In the genomic region with DNA sequence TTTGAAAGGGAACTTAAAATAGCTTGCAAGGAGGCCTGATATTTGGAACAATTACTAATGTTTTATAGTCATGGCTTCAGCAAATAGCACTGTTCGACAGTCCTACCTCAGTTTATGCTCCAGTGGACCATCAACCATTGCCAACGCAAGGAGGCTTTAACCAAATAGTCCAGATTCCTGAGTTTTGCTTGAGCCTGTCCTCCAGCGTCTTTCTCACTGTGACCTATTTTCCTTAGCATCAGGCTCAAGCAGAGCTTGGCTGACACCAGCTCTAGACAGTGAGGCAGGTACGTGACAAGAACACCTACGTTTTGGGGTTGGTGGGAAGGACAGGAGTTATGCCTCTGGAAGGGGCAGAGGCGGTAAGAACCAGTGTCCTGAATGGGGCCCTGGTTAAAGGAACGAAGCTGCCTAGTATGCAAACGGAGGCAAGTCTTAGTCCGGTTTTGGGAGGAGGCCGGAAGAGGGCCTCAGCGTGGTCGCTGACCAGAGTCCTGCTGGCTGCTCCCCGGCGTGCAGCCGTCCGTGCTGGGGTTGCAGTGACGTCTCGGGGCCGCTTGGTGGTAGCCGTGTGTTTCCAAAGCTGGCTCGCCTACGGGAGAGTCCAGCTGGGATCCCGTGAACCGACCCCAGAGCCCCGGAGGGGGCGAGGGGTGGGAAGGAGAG, we compare ENCODE assay signal across 1 cellular context.
TF ChIP-seq lines count a peak whose summit lies in the region.

No MANE protein-coding gene starts in this region.

TF ChIP-seq in HCT116, 20 proteins besides CTCF, POLR2A, EP300 and RAD21 (continued from another document):
- TF ChIP-seq, protein P1, sequence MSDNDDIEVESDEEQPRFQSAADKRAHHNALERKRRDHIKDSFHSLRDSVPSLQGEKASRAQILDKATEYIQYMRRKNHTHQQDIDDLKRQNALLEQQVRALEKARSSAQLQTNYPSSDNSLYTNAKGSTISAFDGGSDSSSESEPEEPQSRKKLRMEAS (IDR thresholded peaks at IDR 0.05) = peak; percentile 65
- TF ChIP-seq ZFX (IDR thresholded peaks at IDR 0.05) (no peak), TCF7L2 (IDR thresholded peaks at IDR 0.05; ENCODE audit: borderline replicate concordance, extremely low read depth, insufficient read depth, insufficient read length) (no peak)
TF ChIP-seq in HCT116: peak in this region for 2.
